In genomic region chr9:112361602-112362001, GRCh38 we compare ENCODE assay signal across 8 cellular contexts. TPM values are rescaled to one million over a fixed set of nuclear protein-coding genes. Genes with fewer than 3 reads are reported as not detected.
DNase-seq lines count a peak whose midpoint lies in the region; ATAC-seq and TF ChIP-seq lines count a peak whose summit lies in the region.

No MANE protein-coding gene starts in this region.

- TF ChIP-seq CTCF in C4-2B (conservative IDR thresholded peaks at IDR 0.05): peak; percentile 67
- peak in 2 of 3 experiments; percentile 58 to 86; a peak in 4 of 6 replicates for TF ChIP-seq CTCF in HCT116 (IDR thresholded peaks at IDR 0.05 in 2 of 3, conservative IDR thresholded peaks at IDR 0.05 in 1 of 3; ENCODE audit: borderline replicate concordance in 1 of 3, insufficient read depth in 1 of 3, low read depth in 2 of 3, low read length in 2 of 3)
- TF ChIP-seq CTCF in endothelial cell (IDR thresholded peaks at IDR 0.05; ENCODE audit: unreplicated experiment): peak; percentile 88
- peak; percentile 71 for TF ChIP-seq CTCF in neural progenitor cell (IDR thresholded peaks at IDR 0.05)

- H3K9me3 Mint-ChIP-seq in endothelial cell (ENCODE audit: unreplicated experiment) (peaks cover 9% of the 10 kb centered on the region), neural progenitor cell (peaks cover 15% of the 10 kb centered on the region)

- H3K4me1 Mint-ChIP-seq in endothelial cell (ENCODE audit: unreplicated experiment) (no peaks in the 10 kb centered on the region), neural progenitor cell (no peaks in the 10 kb centered on the region)

- H3F3A ChIP-seq in neural progenitor cell (ENCODE audit: low read depth): no peaks in the 10 kb centered on the region

- peaks cover 7% of the 10 kb centered on the region for H3K36me3 Mint-ChIP-seq in endothelial cell (ENCODE audit: low read depth, unreplicated experiment)
- H3K36me3 Mint-ChIP-seq in neural progenitor cell: no peaks in the 10 kb centered on the region

- intact Hi-C loops in HCT116 (cut with micrococcal nuclease): loop anchor here (1.0 to 10.0 kb wide), 3 partner anchors 248 to 597 kb away; no protein-coding TSS in a partner anchor

- H3K79me2 ChIP-seq in HCT116 (ENCODE audit: insufficient read depth, low read length) (no peaks in the 10 kb centered on the region), neural progenitor cell (ENCODE audit: low read depth) (no peaks in the 10 kb centered on the region)

- TF ChIP-seq POLR2A in HCT116 (IDR thresholded peaks at IDR 0.05; ENCODE audit: borderline replicate concordance, extremely low read depth, insufficient read depth, insufficient read length): no peak

- H3K9me3 ChIP-seq in HCT116 (ENCODE audit: control insufficient read depth in 1 of 2, insufficient read depth in 1 of 2, low read depth in 1 of 2, low read length in 2 of 2): no peaks in the 10 kb centered on the region
- H3K9me3 ChIP-seq in neural progenitor cell (ENCODE audit: low read depth): no peaks in the 10 kb centered on the region

- POLR2A ChIA-PET in HCT116 (lab: Charles Lee): no interaction called here

- peak; percentile 33 for DNase-seq in HCT116 (ENCODE audit: low read depth, low spot score)
- peak; percentile 79 for DNase-seq in OCI-M1 (lab: John Stamatoyannopoulos, UW)
- peak; percentile 19 for DNase-seq in endothelial cell (ENCODE audit: low spot score)
- peak; percentile 53 for DNase-seq in neural progenitor cell (ENCODE audit: low spot score)
- DNase-seq in ureter (ENCODE audit: low spot score): no peak

- H3K27me3 ChIP-seq in HCT116 (ENCODE audit: insufficient read depth, low read length): no peaks in the 10 kb centered on the region
- no peaks in the 10 kb centered on the region for H3K27me3 ChIP-seq in neural progenitor cell

- no peaks in the 10 kb centered on the region for H3K36me3 ChIP-seq in HCT116 (ENCODE audit: control insufficient read depth in 1 of 2, insufficient read depth in 2 of 2, low read length in 2 of 2)
- H3K36me3 ChIP-seq in neural progenitor cell: no peaks in the 10 kb centered on the region

- H3K27ac ChIP-seq in C4-2B (no peak overlapping the region), HCT116 (ENCODE audit: low read depth, low read length) (no peak overlapping the region), neural progenitor cell (no peak overlapping the region)

- H3K4me3 Mint-ChIP-seq in endothelial cell (ENCODE audit: unreplicated experiment) (no peak overlapping the region), neural progenitor cell (no peak overlapping the region)

- RAD21 ChIA-PET in HCT116 (lab: Charles Lee; ENCODE audit: low non-redundant PET in 1 of 2, low total read pairs in 2 of 2, uncharacterized antibody in 2 of 2, unreplicated experiment in 2 of 2): interaction anchor here in 1 of 2 experiments (3.0 kb wide), 1 partner anchor 249 kb away, joined by 10 read pairs; no protein-coding TSS in a partner anchor

- TF ChIP-seq RAD21 in HCT116 (IDR thresholded peaks at IDR 0.05; ENCODE audit: low read depth): peak; percentile 86

- ATAC-seq in HCT116: 0 out of 2 replicates have a peak, but pooled peaks have one; percentile 50
- ATAC-seq in HG03571 (IDR thresholded peaks at IDR 0.05; ENCODE audit: unreplicated experiment): no peak
- no peak for ATAC-seq in HG02763 (IDR thresholded peaks at IDR 0.05; ENCODE audit: unreplicated experiment)

- H2AFZ ChIP-seq in HCT116 (ENCODE audit: low read depth, low read length, poor library complexity, severe bottlenecking) (no peak overlapping the region), neural progenitor cell (replicated peaks) (no peak overlapping the region)

- H3K27ac Mint-ChIP-seq in endothelial cell (ENCODE audit: unreplicated experiment): no peak overlapping the region
- no peak overlapping the region for H3K27ac Mint-ChIP-seq in neural progenitor cell

- H3K4me1 ChIP-seq in HCT116 (ENCODE audit: control insufficient read depth in 1 of 2, insufficient read depth in 2 of 2, low read length in 2 of 2) (peaks cover 7 to 10% of the 10 kb centered on the region in 2 experiments; a peak in 3 of 4 replicates), neural progenitor cell (no peaks in the 10 kb centered on the region)

- H3K4me3 ChIP-seq in HCT116 (replicated peaks in 1 of 2; ENCODE audit: low read depth in 1 of 2, low read length in 2 of 2) (no peak overlapping the region), neural progenitor cell (no peak overlapping the region)

- H3K27me3 Mint-ChIP-seq in endothelial cell (ENCODE audit: unreplicated experiment) (no peaks in the 10 kb centered on the region), neural progenitor cell (ENCODE audit: insufficient read depth, low read depth) (peaks cover 2% of the 10 kb centered on the region)

- no peaks in the 10 kb centered on the region for H3K9me2 ChIP-seq in HCT116 (ENCODE audit: insufficient read depth)

- H4K20me1 ChIP-seq in HCT116 (ENCODE audit: insufficient read depth): no peaks in the 10 kb centered on the region
- no peaks in the 10 kb centered on the region for H4K20me1 ChIP-seq in neural progenitor cell (ENCODE audit: low read depth)

- H3K4me2 ChIP-seq in HCT116 (ENCODE audit: low read length) (peak overlapping the region; percentile 30; the same call in 1 of the 2 replicates), neural progenitor cell (no peak overlapping the region)

- BruUV-seq in HCT116 (replicated peaks; lab: Mats Ljungman, UMichigan): no TSS peak

- CTCF ChIA-PET in HCT116 (lab: Charles Lee): interaction anchor here (1.2 to 4.3 kb wide), 5 partner anchors 18 to 268 kb away, joined by 3 to 57 read pairs (median 5); partner anchors contain the start of genes HSDL2 and PTBP3

- H3K9ac ChIP-seq in HCT116 (ENCODE audit: low read length) (no peak overlapping the region), neural progenitor cell (no peak overlapping the region)

TF ChIP-seq in HCT116, 20 proteins besides CTCF, POLR2A, EP300 and RAD21:
- TF ChIP-seq ZFX (IDR thresholded peaks at IDR 0.05) (no peak), CBX3 (IDR thresholded peaks at IDR 0.05; ENCODE audit: low read depth) (no peak), ELF1 (IDR thresholded peaks at IDR 0.05; ENCODE audit: borderline replicate concordance, low read depth) (no peak; the same call in 1 of the 2 replicates), EGR1 (IDR thresholded peaks at IDR 0.05; ENCODE audit: low read depth) (no peak), REST (IDR thresholded peaks at IDR 0.05; ENCODE audit: low read depth) (no peak), FOSL1 (IDR thresholded peaks at IDR 0.05; ENCODE audit: low read depth) (0 out of 2 replicates have a peak, but pooled peaks have one; percentile 12), ZBTB33 (IDR thresholded peaks at IDR 0.05; ENCODE audit: extremely low read depth, insufficient replicate concordance, low read length) (no peak), EZH2 (IDR thresholded peaks at IDR 0.05) (no peak)

RNA-seq across cellular contexts. Expression of gene HSDL2, which starts 18.3 kb away (rescaled TPM):
- total RNA-seq in HCT116 (2021; ENCODE audit: unreplicated experiment) (33.9 TPM), endothelial cell (ENCODE audit: unreplicated experiment) (7.9 TPM), neural progenitor cell (ENCODE audit: low replicate concordance) (14.5 and 23.8 TPM in 2 replicates), ureter (61.4 TPM)
- polyA plus RNA-seq in HCT116 (2012): 13.4 and 16.4 TPM in 2 replicates

RNA-seq across cellular contexts. Expression of gene PTBP3, which starts 28.2 kb away (rescaled TPM):
- total RNA-seq in HCT116 (2021; ENCODE audit: unreplicated experiment): 102 TPM
- 13.7 and 16.4 TPM in 2 replicates for polyA plus RNA-seq in HCT116 (2012)
- total RNA-seq in endothelial cell (ENCODE audit: unreplicated experiment): 94.0 TPM
- 84.7 and 85.3 TPM in 2 replicates for total RNA-seq in neural progenitor cell (ENCODE audit: low replicate concordance)
- 136 TPM for total RNA-seq in ureter
